20 cellular contexts compared by ENCODE assay signal in genomic region chr21:25701529-25701928, GRCh38.
"Had no signal": no experiment of that assay in that cellular context is flagged by ENCODE, and none has a peak within 500 bp of the region (broad histone marks: within the 10 kb centered on the region; RNA-seq: fewer than 3 reads in every experiment).

No MANE protein-coding gene starts in this region.

- H3K36me3 ChIP-seq: ovary, right lobe of liver had no signal

- H3K4me3 Mint-ChIP-seq: activated B cell treated with CpG ODN at 0.5 μM for 24 hours; activated CD4-positive, alpha-beta memory T cell treated with anti-CD3 and anti-CD28 coated beads for 36 hours; natural killer cell; stimulated activated effector memory CD8-positive, alpha-beta T cell treated with anti-CD3 and anti-CD28 coated beads, Interleukin-12 subunit alpha, Interleukin-12 subunit beta, amount 100 ng/mL, for 72 hours had no signal

- H3K9me3 ChIP-seq: body of pancreas, ovary, right lobe of liver, stomach had no signal

- H3K9me3 Mint-ChIP-seq: activated B cell treated with CpG ODN at 0.5 μM for 24 hours; activated CD4-positive, alpha-beta memory T cell treated with anti-CD3 and anti-CD28 coated beads for 36 hours; activated T-helper 2 cell treated with anti-CD3 and anti-CD28 coated beads, Interferon-gamma antibody, Interleukin-2, Interleukin-4, amounts not matched to agents 10 μg/mL and 5 μg/mL and 100 μg/mL, durations not matched to agents 14 hours and 24 hours and 36 hours; natural killer cell; stimulated activated effector memory CD8-positive, alpha-beta T cell treated with anti-CD3 and anti-CD28 coated beads, Interleukin-12 subunit alpha, Interleukin-12 subunit beta, amount 100 ng/mL, for 72 hours had no signal

- H3K27ac Mint-ChIP-seq: activated B cell treated with CpG ODN at 0.5 μM for 24 hours; activated CD4-positive, alpha-beta memory T cell treated with anti-CD3 and anti-CD28 coated beads for 36 hours; activated T-helper 2 cell treated with anti-CD3 and anti-CD28 coated beads, Interferon-gamma antibody, Interleukin-2, Interleukin-4, amounts not matched to agents 10 μg/mL and 5 μg/mL and 100 μg/mL, durations not matched to agents 14 hours and 24 hours and 36 hours; natural killer cell; stimulated activated effector memory CD8-positive, alpha-beta T cell treated with anti-CD3 and anti-CD28 coated beads, Interleukin-12 subunit alpha, Interleukin-12 subunit beta, amount 100 ng/mL, for 72 hours had no signal

- DNase-seq: activated B cell treated with CpG ODN at 0.5 μM for 24 hours; activated CD4-positive, alpha-beta memory T cell treated with anti-CD3 and anti-CD28 coated beads for 36 hours; activated CD4-positive, alpha-beta T cell treated with anti-CD3 and anti-CD28 coated beads for 4 hours; activated naive CD4-positive, alpha-beta T cell treated with Interleukin-2 at 50 U/mL for 16 hours; activated T-cell treated with anti-CD3 and anti-CD28 coated beads for 4 hours; body of pancreas; dermis blood vessel endothelial cell; effector memory CD4-positive, alpha-beta T cell; hypothalamus; mesendoderm; natural killer cell; ovary; right lobe of liver; small intestine; stimulated activated CD4-positive, alpha-beta T cell treated with anti-CD3 and anti-CD28 coated beads, Interleukin-4, amount 100 ng/mL, for 24 hours; stomach; T-helper 2 cell had no signal

- FAIRE-seq: small intestine had no signal

- H3K27me3 ChIP-seq: body of pancreas, foreskin keratinocyte, ovary, right lobe of liver, stomach had no signal

- H3K4me1 Mint-ChIP-seq: activated B cell treated with CpG ODN at 0.5 μM for 24 hours; natural killer cell; stimulated activated effector memory CD8-positive, alpha-beta T cell treated with anti-CD3 and anti-CD28 coated beads, Interleukin-12 subunit alpha, Interleukin-12 subunit beta, amount 100 ng/mL, for 72 hours had no signal

- H3K27me3 Mint-ChIP-seq: activated B cell treated with CpG ODN at 0.5 μM for 24 hours; activated CD4-positive, alpha-beta memory T cell treated with anti-CD3 and anti-CD28 coated beads for 36 hours had no signal

- H3K4me3 ChIP-seq: body of pancreas, ovary, right lobe of liver, stomach had no signal

- H3K4me1 ChIP-seq: body of pancreas, right lobe of liver, stomach had no signal

- H3K36me3 Mint-ChIP-seq: activated CD4-positive, alpha-beta memory T cell treated with anti-CD3 and anti-CD28 coated beads for 36 hours; natural killer cell; stimulated activated effector memory CD8-positive, alpha-beta T cell treated with anti-CD3 and anti-CD28 coated beads, Interleukin-12 subunit alpha, Interleukin-12 subunit beta, amount 100 ng/mL, for 72 hours had no signal

- H3K27ac ChIP-seq: body of pancreas, foreskin keratinocyte, ovary, right lobe of liver had no signal
